ENCODE assay signal across 8 cellular contexts in the genomic region with DNA sequence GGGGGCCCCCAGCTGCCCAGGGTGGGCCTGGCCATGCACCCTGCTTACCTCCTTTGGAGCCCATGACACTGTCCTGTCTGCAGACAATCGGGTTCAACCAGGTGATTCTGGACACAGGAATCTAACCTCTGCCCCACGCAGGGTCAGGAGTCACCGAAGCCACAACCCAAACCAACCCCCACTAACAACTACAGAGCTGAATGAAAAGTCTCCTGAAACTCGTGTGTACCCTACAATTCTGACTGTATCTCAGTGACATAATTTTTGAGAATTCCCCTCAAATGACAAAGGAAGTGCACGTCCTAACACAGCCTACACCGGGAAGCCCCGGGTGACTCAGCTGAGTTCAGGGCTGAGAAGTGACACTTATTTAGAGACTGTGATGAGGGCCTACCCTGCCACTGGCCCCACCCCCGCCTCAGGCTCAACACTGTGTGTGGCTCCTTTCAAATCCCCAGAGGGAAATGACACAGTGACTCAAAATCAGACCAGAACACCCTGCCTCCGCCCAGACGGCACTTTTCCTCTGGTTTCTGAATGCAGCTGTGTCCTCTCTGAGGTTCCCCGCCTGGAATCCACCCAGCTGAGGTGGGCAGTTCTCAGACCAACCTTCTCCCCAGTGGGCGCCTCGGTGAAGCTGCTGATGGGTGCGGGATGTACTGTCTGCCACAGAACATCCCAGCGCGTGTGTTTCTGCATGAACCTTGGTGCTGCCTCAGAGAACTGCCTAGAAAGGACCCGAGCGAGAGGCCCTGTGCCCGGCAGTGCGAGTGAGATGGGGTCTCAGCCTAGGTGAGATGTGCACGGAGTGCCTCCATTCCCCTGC. TPM values are rescaled to one million over a fixed set of nuclear protein-coding genes. Genes with fewer than 3 reads are reported as not detected.
A peak's percentile ranks its signal among the peaks of the same experiment; 100 is the strongest.
DNase-seq lines count a peak whose midpoint lies in the region; ATAC-seq and TF ChIP-seq lines count a peak whose summit lies in the region.

No MANE protein-coding gene starts in this region.

- H3K27ac Mint-ChIP-seq in activated naive CD4-positive, alpha-beta T cell treated with anti-CD3 and anti-CD28 coated beads for 36 hours, result peak overlapping the region; percentile 90

- no peak for TF ChIP-seq CTCF in RWPE2 (IDR thresholded peaks at IDR 0.05; ENCODE audit: poor library complexity, severe bottlenecking)

- peaks cover 64% of the 10 kb centered on the region for H3K4me1 Mint-ChIP-seq in activated naive CD4-positive, alpha-beta T cell treated with anti-CD3 and anti-CD28 coated beads for 36 hours (ENCODE audit: low read depth)

- H3K4me3 ChIP-seq in RWPE2 (ENCODE audit: severe bottlenecking), result no peak overlapping the region

- no peaks in the 10 kb centered on the region for H3K27me3 Mint-ChIP-seq in activated naive CD4-positive, alpha-beta T cell treated with anti-CD3 and anti-CD28 coated beads for 36 hours (ENCODE audit: low read depth)

- peak overlapping the region; percentile 27 for H3K4me3 Mint-ChIP-seq in activated naive CD4-positive, alpha-beta T cell treated with anti-CD3 and anti-CD28 coated beads for 36 hours

- peaks cover 21% of the 10 kb centered on the region for H3K4me1 ChIP-seq in RWPE2 (ENCODE audit: insufficient read depth, poor library complexity, severe bottlenecking)

- H3K27me3 ChIP-seq in RWPE2 (ENCODE audit: insufficient read depth, poor library complexity, severe bottlenecking), result no peaks in the 10 kb centered on the region

- ATAC-seq in GM18505 (IDR thresholded peaks at IDR 0.05; ENCODE audit: unreplicated experiment) (peak; percentile 90), HG02852 (IDR thresholded peaks at IDR 0.05; ENCODE audit: unreplicated experiment) (peak; percentile 94), RWPE2 (ENCODE audit: low read depth) (peak; percentile 68)

- H3K36me3 ChIP-seq in RWPE2 (ENCODE audit: low read depth), result peaks cover 36% of the 10 kb centered on the region

- H3K9me3 Mint-ChIP-seq in activated naive CD4-positive, alpha-beta T cell treated with anti-CD3 and anti-CD28 coated beads for 36 hours, result no peaks in the 10 kb centered on the region

- DNase-seq in RWPE2 (ENCODE audit: low spot score) (no peak), kidney tubule cell (ENCODE audit: low spot score) (peak; percentile 93), AML-193 (lab: John Stamatoyannopoulos, UW) (no peak), HUDEP-2 (lab: John Stamatoyannopoulos, UW; ENCODE audit: unreplicated experiment in 76 of 76) (no peak)
- DNase-seq in activated naive CD4-positive, alpha-beta T cell treated with anti-CD3 and anti-CD28 coated beads for 36 hours, result peak; percentile 99
- peak; percentile 88 to 98 for DNase-seq in stimulated activated CD8-positive, alpha-beta memory T cell treated with anti-CD3 and anti-CD28 coated beads, Interleukin-7, amount 100 ng/mL, for 48 hours (ENCODE audit: extremely low read depth in 1 of 2, low read depth in 1 of 2)

- peaks cover 48% of the 10 kb centered on the region for H3K36me3 Mint-ChIP-seq in activated naive CD4-positive, alpha-beta T cell treated with anti-CD3 and anti-CD28 coated beads for 36 hours (ENCODE audit: low read depth)

- peak overlapping the region; percentile 46 for H3K27ac ChIP-seq in RWPE2 (ENCODE audit: poor library complexity, severe bottlenecking)

- intact Hi-C loops in activated naive CD4-positive, alpha-beta T cell treated with anti-CD3 and anti-CD28 coated beads for 36 hours (cut with micrococcal nuclease), result loop anchor here (1.0 to 2.0 kb wide), 14 partner anchors 10 to 504 kb away; partner anchors contain the start of genes FAM193A, HAUS3, MXD4 and POLN

- CTCF ChIA-PET in activated naive CD4-positive, alpha-beta T cell treated with anti-CD3 and anti-CD28 coated beads for 36 hours (lab: Charles Lee), result interaction anchor here (0.6 to 2.6 kb wide), 5 partner anchors 10 to 208 kb away, joined by 3 to 10 read pairs (median 3); partner anchors contain the start of gene TNIP2

- no peaks in the 10 kb centered on the region for H3K9me3 ChIP-seq in RWPE2 (ENCODE audit: severe bottlenecking)

- peak; percentile 61 for TF ChIP-seq POLR2A in GM18505 (IDR thresholded peaks at IDR 0.05; ENCODE audit: borderline replicate concordance, extremely low read depth, insufficient read depth, insufficient read length)

RNA-seq across cellular contexts. Expression of gene TNIP2, which starts 9.9 kb away (rescaled TPM):
- 10 to 100 TPM; 54.2 to 55.0 TPM for total RNA-seq in activated naive CD4-positive, alpha-beta T cell treated with anti-CD3 and anti-CD28 coated beads for 36 hours

RNA-seq across cellular contexts. Expression of gene SH3BP2, which starts 46.7 kb away (rescaled TPM):
- total RNA-seq in activated naive CD4-positive, alpha-beta T cell treated with anti-CD3 and anti-CD28 coated beads for 36 hours, result 10 to 100 TPM; 45.7 to 47.4 TPM

Comparison
In these comparisons a context has a peak if more than half of its experiments do, and no peak if none do; other contexts are left out.
1. DNase-seq: peak in activated naive CD4-positive, alpha-beta T cell treated with anti-CD3 and anti-CD28 coated beads for 36 hours (single experiment), kidney tubule cell (single experiment) and stimulated activated CD8-positive, alpha-beta memory T cell treated with anti-CD3 and anti-CD28 coated beads, Interleukin-7, amount 100 ng/mL, for 48 hours (2 of 2); none in RWPE2 (single experiment), AML-193 (0 of 2) and HUDEP-2 (0 of 76).
2. Peak in every context shown above with its lines, with median percentiles within 50 percentile points of each other: ATAC-seq.